7 cellular contexts compared by ENCODE assay signal in the genomic region with DNA sequence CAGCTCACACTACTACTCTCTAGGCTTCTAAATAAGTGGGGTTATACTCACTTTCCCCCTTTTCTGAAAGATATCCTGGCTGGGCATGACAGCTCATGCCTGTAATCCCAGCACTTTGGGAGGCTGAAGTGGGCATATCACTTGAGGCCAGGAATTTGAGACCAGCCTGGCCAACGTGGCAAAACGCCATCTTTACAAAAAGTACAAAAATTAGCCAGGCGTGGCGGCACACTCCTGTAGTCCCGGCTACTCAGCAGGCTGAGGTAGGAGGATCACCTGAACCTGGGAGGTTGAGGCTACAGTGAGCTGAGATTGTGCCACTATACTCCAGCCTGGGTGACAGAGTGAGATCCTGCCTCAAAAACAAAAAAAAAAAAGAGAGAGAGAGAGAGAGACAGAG. TPM values are rescaled to one million over a fixed set of nuclear protein-coding genes. Genes with fewer than 3 reads are reported as not detected.
A peak's percentile ranks its signal among the peaks of the same experiment; 100 is the strongest.
DNase-seq lines count a peak whose midpoint lies in the region; ATAC-seq and TF ChIP-seq lines count a peak whose summit lies in the region.
"Not testable (repeated sequence)": the region's sequence is repeated elsewhere in the genome, so short reads cannot be mapped to it uniquely, and the experiment has no call there.

No MANE protein-coding gene starts in this region.

- not testable (repeated sequence) for TF ChIP-seq CTCF in MCF 10A (IDR thresholded peaks at IDR 0.05; ENCODE audit: unreplicated experiment); cardiac muscle cell (IDR thresholded peaks at IDR 0.05; ENCODE audit: low read depth, low read length); lung (IDR thresholded peaks at IDR 0.05; ENCODE audit: control extremely low read depth, extremely low read depth)

- not testable (repeated sequence) for H3K9me3 ChIP-seq in T-helper 17 cell (ENCODE audit: control insufficient read depth, low read length, poor library complexity, severe bottlenecking); cardiac muscle cell (ENCODE audit: low read depth); lung (ENCODE audit: control insufficient read depth in 2 of 2, insufficient read depth in 1 of 2, low read length in 1 of 2)

- 70 to 93% methylated on average over 5 of the region's 5 CpGs for WGBS in lung, 2 donors

- H3K4me3 ChIP-seq in cardiac muscle cell, lung: not testable (repeated sequence)

- H3K27ac Mint-ChIP-seq in T-helper 17 cell: peak overlapping the region; percentile 89
- H3K27ac Mint-ChIP-seq in MCF 10A (ENCODE audit: low read depth, unreplicated experiment): peak overlapping the region; percentile 5
- peak overlapping the region; percentile 37 for H3K27ac Mint-ChIP-seq in stimulated activated naive B cell treated with anti-CD40 and anti-IgM and Interleukin-4, amounts not matched to agents 10 μg/mL and 1 μg/mL and 100 μg/mL, for 72 hours

- not testable (repeated sequence) for H3K36me3 Mint-ChIP-seq in T-helper 17 cell (ENCODE audit: low read depth)
- H3K36me3 Mint-ChIP-seq in MCF 10A (ENCODE audit: insufficient read depth, unreplicated experiment): peaks cover 74% of the 10 kb centered on the region
- H3K36me3 Mint-ChIP-seq in stimulated activated naive B cell treated with anti-CD40 and anti-IgM and Interleukin-4, amounts not matched to agents 10 μg/mL and 1 μg/mL and 100 μg/mL, for 72 hours: peaks cover 15 to 32% of the 10 kb centered on the region in 2 donors

- peak overlapping the region; percentile 46 for H3K27ac ChIP-seq in cardiac muscle cell
- H3K27ac ChIP-seq in lung (ENCODE audit: low read depth in 1 of 2, low read length in 1 of 2): not testable (repeated sequence)

- not testable (repeated sequence) for H3K27me3 ChIP-seq in cardiac muscle cell; lung (ENCODE audit: control insufficient read depth, insufficient read depth)

- not testable (repeated sequence) for BruUV-seq in MCF 10A (replicated peaks; lab: Mats Ljungman, UMichigan)

- not testable (repeated sequence) for H3K4me1 Mint-ChIP-seq in T-helper 17 cell; MCF 10A (ENCODE audit: insufficient read depth, unreplicated experiment); stimulated activated naive B cell treated with anti-CD40 and anti-IgM and Interleukin-4, amounts not matched to agents 10 μg/mL and 1 μg/mL and 100 μg/mL, for 72 hours

- H3K36me3 ChIP-seq in cardiac muscle cell: peaks cover 21% of the 10 kb centered on the region
- H3K36me3 ChIP-seq in lung (ENCODE audit: control insufficient read depth in 2 of 2, insufficient read depth in 2 of 2, low read length in 2 of 2): not testable (repeated sequence)

- H3K27me3 Mint-ChIP-seq in T-helper 17 cell; MCF 10A (ENCODE audit: insufficient read depth, unreplicated experiment); stimulated activated naive B cell treated with anti-CD40 and anti-IgM and Interleukin-4, amounts not matched to agents 10 μg/mL and 1 μg/mL and 100 μg/mL, for 72 hours: not testable (repeated sequence)

- not testable (repeated sequence) for H3K9me3 Mint-ChIP-seq in MCF 10A (ENCODE audit: unreplicated experiment); stimulated activated naive B cell treated with anti-CD40 and anti-IgM and Interleukin-4, amounts not matched to agents 10 μg/mL and 1 μg/mL and 100 μg/mL, for 72 hours

- not testable (repeated sequence) for H3K4me3 Mint-ChIP-seq in T-helper 17 cell; MCF 10A (ENCODE audit: unreplicated experiment); stimulated activated naive B cell treated with anti-CD40 and anti-IgM and Interleukin-4, amounts not matched to agents 10 μg/mL and 1 μg/mL and 100 μg/mL, for 72 hours

- POLR2A ChIA-PET in MCF 10A (lab: Yijun Ruan, JAX): interaction anchor here (0.7 to 1.1 kb wide), 2 partner anchors 194 to 1164 kb away, joined by 3 to 4 read pairs; no protein-coding TSS in a partner anchor

- DNase-seq in DMS79 treated with DMSO at 0.1 percent for 48 hours (lab: John Stamatoyannopoulos, UW): peak; percentile 47
- not testable (repeated sequence) for DNase-seq in T-helper 17 cell; MCF 10A (ENCODE audit: unreplicated experiment); cardiac muscle cell (ENCODE audit: low read depth in 1 of 2, low spot score in 1 of 2); stimulated activated naive B cell treated with anti-CD40 and anti-IgM and Interleukin-4, amounts not matched to agents 10 μg/mL and 1 μg/mL and 100 μg/mL, for 72 hours
- DNase-seq in lung (ENCODE audit: low spot score): peak; percentile 33

- ATAC-seq in T-helper 17 cell; lung (ENCODE audit: insufficient read depth, low FRiP score); stimulated activated naive B cell treated with anti-CD40 and anti-IgM and Interleukin-4, amounts not matched to agents 10 μg/mL and 1 μg/mL and 100 μg/mL, for 72 hours (replicated peaks): not testable (repeated sequence)

- intact Hi-C loops in MCF 10A (cut with micrococcal nuclease): loop anchor here (5.0 kb wide), 2 partner anchors 208 to 403 kb away; no protein-coding TSS in a partner anchor

- not testable (repeated sequence) for TF ChIP-seq EP300 in Ishikawa (IDR thresholded peaks at IDR 0.05; ENCODE audit: borderline replicate concordance)

- not testable (repeated sequence) for TF ChIP-seq RAD21 in Ishikawa (IDR thresholded peaks at IDR 0.05; ENCODE audit: low read depth)

- CTCF ChIA-PET in MCF 10A (lab: Yijun Ruan, JAX): interaction anchor here (0.7 to 5.4 kb wide), 3 partner anchors 118 to 406 kb away, joined by 3 to 78 read pairs (median 6); no protein-coding TSS in a partner anchor

- H3K4me1 ChIP-seq in cardiac muscle cell (ENCODE audit: low read depth): peaks cover 12% of the 10 kb centered on the region
- not testable (repeated sequence) for H3K4me1 ChIP-seq in lung (ENCODE audit: control insufficient read depth in 2 of 2, insufficient read depth in 2 of 2, low read length in 2 of 2)

TF ChIP-seq in Ishikawa, 13 proteins besides CTCF, POLR2A, EP300 and RAD21:
- peak; percentile 45; the same call in 1 of the 2 replicates for TF ChIP-seq NFIC (IDR thresholded peaks at IDR 0.05)
- peak; percentile 63; the same call in 1 of the 2 replicates for TF ChIP-seq YY1 (IDR thresholded peaks at IDR 0.05; ENCODE audit: low read depth)
- 0 out of 2 replicates have a peak, but pooled peaks have one; percentile 26 for TF ChIP-seq TEAD4 (IDR thresholded peaks at IDR 0.05)
- TF ChIP-seq, protein P1, sequence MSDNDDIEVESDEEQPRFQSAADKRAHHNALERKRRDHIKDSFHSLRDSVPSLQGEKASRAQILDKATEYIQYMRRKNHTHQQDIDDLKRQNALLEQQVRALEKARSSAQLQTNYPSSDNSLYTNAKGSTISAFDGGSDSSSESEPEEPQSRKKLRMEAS (IDR thresholded peaks at IDR 0.05): 0 out of 2 replicates have a peak, but pooled peaks have one; percentile 20
TF ChIP-seq in Ishikawa: peak in this region for 4; not testable (repeated sequence) for 9.

RNA-seq across cellular contexts. Expression of a gene that starts 57.8 kb away (rescaled TPM):
- 10 to 100 TPM; 56.9 to 60.0 TPM for total RNA-seq in T-helper 17 cell
- 54.2 and 61.3 TPM in 2 replicates for total RNA-seq in MCF 10A (2022)
- total RNA-seq in cardiac muscle cell: 39.8 and 86.5 TPM in 2 replicates
- 28.7 and 45.6 TPM in 2 replicates for polyA plus RNA-seq in cardiac muscle cell
- total RNA-seq in lung: 100 to 1,000 TPM in 1 of 2 donors, 10 to 100 TPM in 1; 53.1 to 171 TPM
- polyA plus RNA-seq in lung: 10 to 100 TPM; 23.4 to 27.3 TPM

Comparison
In these comparisons a context has a peak if more than half of its experiments do, and no peak if none do; other contexts are left out.
1. H3K27ac Mint-ChIP-seq: peak in every context shown above with its lines; median percentile 89 in T-helper 17 cell; 37 in stimulated activated naive B cell treated with anti-CD40 and anti-IgM and Interleukin-4, amounts not matched to agents 10 μg/mL and 1 μg/mL and 100 μg/mL, for 72 hours; 5 in MCF 10A.